ENCODE assay signal across 25 cellular contexts in the genomic region with DNA sequence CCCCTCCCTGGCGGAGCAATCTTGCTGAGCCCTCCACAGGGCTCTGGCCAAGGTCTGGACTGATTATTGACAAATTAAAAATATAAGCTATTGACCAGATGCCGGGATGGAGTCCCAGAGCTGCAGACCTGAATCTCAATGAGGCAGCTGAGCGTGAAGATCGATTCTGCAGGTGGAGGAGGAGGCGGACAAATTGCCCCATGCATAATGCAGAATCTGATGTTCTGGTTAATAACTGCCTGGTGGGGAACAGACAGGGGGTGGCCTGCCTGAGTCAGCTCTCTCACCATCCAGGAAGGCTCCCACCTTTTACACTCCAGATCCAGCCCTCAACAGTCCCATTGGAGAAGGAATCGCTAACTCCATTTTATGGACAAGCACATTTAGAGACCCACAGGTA.
DNase-seq lines count a peak whose midpoint lies in the region; ATAC-seq and FAIRE-seq lines count a peak whose summit lies in the region.
"Had no signal": no experiment of that assay in that cellular context is flagged by ENCODE, and none has a peak within 500 bp of the region (broad histone marks: within the 10 kb centered on the region; RNA-seq: fewer than 3 reads in every experiment).

No MANE protein-coding gene starts in this region.

- ATAC-seq in HG02798 (IDR thresholded peaks at IDR 0.05; ENCODE audit: poor library complexity, unreplicated experiment), result no peak
- ATAC-seq: A549; CD8-positive, alpha-beta T cell had no signal

- no peak for DNase-seq in urothelium cell line (ENCODE audit: low spot score)
- DNase-seq: 8988T; ACHN; AML-193; BE2C; C1 segment of cervical spinal cord; Caco-2; Calu3; CD4-positive, alpha-beta memory T cell; CD4-positive, alpha-beta T cell; CD4-positive, CD25-positive, alpha-beta regulatory T cell; CD8-positive, alpha-beta memory T cell; CD8-positive, alpha-beta T cell; COR-L47; DMS 273 treated with DMSO at 0.1 percent for 48 hours; DMS153; DMS53; DMS79; DMS79 treated with DMSO at 0.1 percent for 48 hours; DND-41; EL had no signal

- peak; percentile 87 for FAIRE-seq in urothelium cell line (lab: Jason Lieb, UNC)
- FAIRE-seq: A204.1, A549, D721Med had no signal
